Comparison of ENCODE assay signal across 25 cellular contexts in genomic region chr3:99131876-99132275, GRCh38.
DNase-seq lines count a peak whose midpoint lies in the region; ATAC-seq and TF ChIP-seq lines count a peak whose summit lies in the region.
"Had no signal": no experiment of that assay in that cellular context is flagged by ENCODE, and none has a peak within 500 bp of the region (broad histone marks: within the 10 kb centered on the region; RNA-seq: fewer than 3 reads in every experiment).

No MANE protein-coding gene starts in this region.

- CTCF ChIA-PET in A673 (lab: Charles Lee), result interaction anchor here (0.6 kb wide), 1 partner anchor 367 kb away, joined by 5 read pairs; no protein-coding TSS in a partner anchor

- TF ChIP-seq CTCF in A673 (conservative IDR thresholded peaks at IDR 0.05; ENCODE audit: low read depth, low read length) (no peak), brain microvascular endothelial cell (IDR thresholded peaks at IDR 0.05; ENCODE audit: low read depth, low read length, missing control alignments) (no peak)

- no peaks in the 10 kb centered on the region for H3K4me1 ChIP-seq in A673 (ENCODE audit: insufficient read depth, low read length, poor library complexity, severe bottlenecking)
- H3K4me1 ChIP-seq: right atrium auricular region, upper lobe of right lung had no signal

- no peak for ATAC-seq in left cardiac atrium
- ATAC-seq: activated T-cell treated with anti-CD3 and anti-CD28 coated beads, Interleukin-2, amount 50 U/mL, for 4 hours; GM12878; Right ventricle myocardium inferior; upper lobe of right lung had no signal

- BruUV-seq in A673 (replicated peaks; lab: Mats Ljungman, UMichigan), result no TSS peak

- H3K27ac ChIP-seq in A673 (ENCODE audit: low read depth, low read length, poor library complexity, severe bottlenecking), result no peak overlapping the region
- peak overlapping the region; percentile 63 for H3K27ac ChIP-seq in brain microvascular endothelial cell
- H3K27ac ChIP-seq: BLaER1 treated with 17β-estradiol and CSF1 and Interleukin-3, amounts not matched to agents 10 nM and 100 nM; coronary artery; right atrium auricular region; upper lobe of right lung had no signal

- in situ Hi-C loops in brain microvascular endothelial cell (cut with HindIII; ENCODE audit: low pct_ligation_motif_present, low sequenced_read_pairs), result no loop called here

- DNase-seq in A673 (ENCODE audit: low spot score) (peak; percentile 17), HT1080 (ENCODE audit: low read depth) (peak; percentile 37), brain microvascular endothelial cell (no peak), foreskin melanocyte (peak; percentile 18), NCI-H1694 treated with DMSO at 0.1 percent for 48 hours (lab: John Stamatoyannopoulos, UW) (no peak), left cardiac atrium (no peak), LoVo (ENCODE audit: low spot score) (no peak)
- no peak for DNase-seq in central memory CD4-positive, alpha-beta T cell
- DNase-seq: activated CD8-positive, alpha-beta memory T cell treated with anti-CD3 and anti-CD28 coated beads for 24 hours; activated naive CD4-positive, alpha-beta T cell treated with anti-CD3 and anti-CD28 coated beads, Interleukin-2, amount 10 ng/mL, durations not matched to agents 7 days and 5 days; activated T-cell treated with anti-CD3 and anti-CD28 coated beads, Interleukin-2, amount 50 U/mL, for 4 hours; foreskin fibroblast; hypothalamus; islet precursor cell; NCI-H1417 treated with DMSO at 0.1 percent for 48 hours; NCI-H526; nucleus accumbens; stimulated activated CD8-positive, alpha-beta memory T cell treated with anti-CD3 and anti-CD28 coated beads, Interleukin-4, amount 100 ng/mL, for 48 hours; upper lobe of right lung had no signal

- H3K36me3 ChIP-seq in A673 (ENCODE audit: insufficient read depth, low read length, poor library complexity, severe bottlenecking) (no peaks in the 10 kb centered on the region), brain microvascular endothelial cell (replicated peaks) (no peaks in the 10 kb centered on the region)
- H3K36me3 ChIP-seq: ascending aorta; BLaER1 treated with 17β-estradiol and CSF1 and Interleukin-3, amounts not matched to agents 10 nM and 100 nM; right atrium auricular region; upper lobe of right lung had no signal

- H3K9me3 ChIP-seq in A673 (ENCODE audit: low read depth, low read length, poor library complexity, severe bottlenecking), result no peaks in the 10 kb centered on the region
- H3K9me3 ChIP-seq: ascending aorta; BLaER1 treated with 17β-estradiol and CSF1 and Interleukin-3, amounts not matched to agents 10 nM and 100 nM; right atrium auricular region; upper lobe of right lung had no signal

- intact Hi-C loops in A673 (cut with micrococcal nuclease; ENCODE audit: unreplicated experiment) (no loop called here), left cardiac atrium (cut with DNase I) (no loop called here)

- POLR2A ChIA-PET in A673 (lab: Charles Lee; ENCODE audit: low non-redundant PET), result no interaction called here

- H3K4me3 ChIP-seq in A673 (ENCODE audit: low read depth, low read length, poor library complexity, severe bottlenecking) (no peak overlapping the region), brain microvascular endothelial cell (ENCODE audit: low read depth, low read length) (no peak overlapping the region)
- H3K4me3 ChIP-seq: ascending aorta; BLaER1 treated with 17β-estradiol and CSF1 and Interleukin-3, amounts not matched to agents 10 nM and 100 nM; coronary artery; GM12878; right atrium auricular region; upper lobe of right lung had no signal

- H3K27me3 ChIP-seq in A673 (replicated peaks; ENCODE audit: insufficient read depth, low read depth, low read length, poor library complexity) (no peaks in the 10 kb centered on the region), brain microvascular endothelial cell (replicated peaks) (no peaks in the 10 kb centered on the region)
- H3K27me3 ChIP-seq: ascending aorta; BLaER1 treated with 17β-estradiol and CSF1 and Interleukin-3, amounts not matched to agents 10 nM and 100 nM; right atrium auricular region; upper lobe of right lung had no signal

Comparison
In these comparisons a context has a peak if more than half of its experiments do, and no peak if none do; other contexts are left out.
1. DNase-seq: peak in A673 (single experiment), HT1080 (single experiment) and foreskin melanocyte (single experiment); none in brain microvascular endothelial cell (single experiment), NCI-H1694 treated with DMSO at 0.1 percent for 48 hours (single experiment), central memory CD4-positive, alpha-beta T cell (single experiment), left cardiac atrium (single experiment) and LoVo (single experiment).